Comparison of ENCODE assay signal across 8 cellular contexts in the genomic region with DNA sequence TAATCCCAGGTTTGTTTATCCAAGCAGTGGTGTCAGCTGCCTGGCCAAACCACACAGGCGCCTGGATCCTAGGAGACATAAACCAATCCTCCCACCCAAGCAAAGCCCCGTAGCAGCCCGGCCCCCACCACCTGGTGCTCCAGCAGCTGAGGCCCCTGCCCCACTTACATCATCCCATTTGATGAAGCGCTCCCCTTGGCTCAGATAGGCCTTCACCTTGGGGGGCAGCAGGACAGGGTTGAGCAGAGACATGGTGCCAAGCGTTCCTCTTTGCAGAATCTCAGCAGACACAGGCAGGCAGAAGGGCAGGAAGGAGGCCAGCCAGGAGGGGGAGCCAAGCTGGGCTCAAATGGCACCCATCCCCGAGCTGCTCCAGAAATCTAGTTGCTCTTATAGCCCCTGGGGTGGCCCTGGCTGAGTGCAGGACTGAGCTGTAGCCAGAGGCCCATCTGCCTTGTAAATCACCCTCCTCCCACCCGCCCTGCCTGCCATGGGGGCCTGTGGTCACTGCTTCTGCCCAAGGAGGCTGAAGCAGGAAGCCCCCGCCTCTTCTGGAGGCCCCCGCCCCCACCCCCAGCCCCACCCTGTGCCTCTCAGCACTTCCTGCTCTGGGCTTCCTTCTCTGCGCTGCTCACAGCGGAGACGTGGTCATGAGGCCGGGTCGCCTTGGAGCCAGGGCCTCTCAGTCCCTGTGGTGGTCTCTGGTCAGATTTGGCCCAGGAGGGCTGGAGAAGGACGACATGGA. TPM values are rescaled to one million over a fixed set of nuclear protein-coding genes. Genes with fewer than 3 reads are reported as not detected.
DNase-seq lines count a peak whose midpoint lies in the region; ATAC-seq and TF ChIP-seq lines count a peak whose summit lies in the region.

Gene PLCB2 (minus strand): TSS at position 515 of the 745 bp plus-strand sequence. CDS start 263 bp downstream, at position 252.

- ATAC-seq in GM19372 (IDR thresholded peaks at IDR 0.05; ENCODE audit: low read depth, unreplicated experiment), result peak; percentile 58
- ATAC-seq in naive thymus-derived CD4-positive, alpha-beta T cell, result peak; percentile 83

- H3K36me3 Mint-ChIP-seq in naive thymus-derived CD4-positive, alpha-beta T cell, result peaks cover 0 to 16% (median 7%) of the 10 kb centered on the region in 5 donors

- peaks cover 31 to 61% (median 48%) of the 10 kb centered on the region in 7 donors for H3K4me1 Mint-ChIP-seq in naive thymus-derived CD4-positive, alpha-beta T cell

- no peak for TF ChIP-seq CTCF in colonic mucosa (IDR thresholded peaks at IDR 0.05)

- intact Hi-C loops in colonic mucosa (cut with DNase I), result no loop called here
- intact Hi-C loops in naive thymus-derived CD4-positive, alpha-beta T cell (cut with micrococcal nuclease), result loop anchor here (1.0 to 5.0 kb wide), 7 partner anchors 14 to 147 kb away; partner anchors contain the start of genes ANKRD63 (in 1 of the 2), BUB1B (in 1 of the 2), DISP2 (in 1 of the 2) and INAFM2 (in 1 of the 2)

- peak within 1 kb of the TSS; percentile 93 to 99 (median 96) for H3K4me3 Mint-ChIP-seq in naive thymus-derived CD4-positive, alpha-beta T cell

- peak within 1 kb of the TSS; percentile 93 to 99 (median 97) for H3K27ac Mint-ChIP-seq in naive thymus-derived CD4-positive, alpha-beta T cell

- CTCF ChIA-PET in naive thymus-derived CD4-positive, alpha-beta T cell (lab: Charles Lee), result interaction anchor here (0.8 to 19.9 kb wide), 17 partner anchors 10 to 262 kb away, joined by 3 to 366 read pairs (median 4); partner anchors contain the start of genes ANKRD63, CCDC9B and INAFM2

- peak within 1 kb of the TSS; percentile 80 for H3K9ac ChIP-seq in BLaER1
- H3K9ac ChIP-seq in colonic mucosa (ENCODE audit: low read depth in 2 of 2, low read length in 2 of 2), result peak within 1 kb of the TSS; percentile 61 to 79

- peaks cover 43% of the 10 kb centered on the region for H3K4me1 ChIP-seq in BLaER1
- H3K4me1 ChIP-seq in colonic mucosa, result no peaks in the 10 kb centered on the region
- peaks cover 16 to 22% of the 10 kb centered on the region in 2 donors for H3K4me1 ChIP-seq in naive thymus-derived CD4-positive, alpha-beta T cell (ENCODE audit: control insufficient read depth in 2 of 2, insufficient read depth in 2 of 2, low read length in 2 of 2)

- peaks cover 18% of the 10 kb centered on the region for H3K36me3 ChIP-seq in BLaER1
- no peaks in the 10 kb centered on the region for H3K36me3 ChIP-seq in colonic mucosa
- H3K36me3 ChIP-seq in naive thymus-derived CD4-positive, alpha-beta T cell (ENCODE audit: control insufficient read depth in 2 of 3, insufficient read depth in 3 of 3, low read length in 3 of 3), result peaks cover 0 to 29% (median 1%) of the 10 kb centered on the region in 3 experiments

- H3K27me3 Mint-ChIP-seq in naive thymus-derived CD4-positive, alpha-beta T cell, result peaks cover 0 to 13% (median 0%) of the 10 kb centered on the region in 5 donors

- no peaks in the 10 kb centered on the region for H4K20me1 ChIP-seq in BLaER1

- H3K9me3 ChIP-seq in BLaER1 (no peaks in the 10 kb centered on the region), colonic mucosa (no peaks in the 10 kb centered on the region)
- H3K9me3 ChIP-seq in naive thymus-derived CD4-positive, alpha-beta T cell (ENCODE audit: control insufficient read depth in 2 of 3, low read length in 3 of 3), result no peaks in the 10 kb centered on the region

- peak within 1 kb of the TSS; percentile 92 for H3K4me2 ChIP-seq in BLaER1

- H3K27me3 ChIP-seq in BLaER1 (no peaks in the 10 kb centered on the region), colonic mucosa (no peaks in the 10 kb centered on the region)
- no peaks in the 10 kb centered on the region for H3K27me3 ChIP-seq in naive thymus-derived CD4-positive, alpha-beta T cell (ENCODE audit: control insufficient read depth in 2 of 2, insufficient read depth in 2 of 2, low read length in 2 of 2)

- DNase-seq in KG1 (lab: John Stamatoyannopoulos, UW) (peak; percentile 65), colonic mucosa (peak; percentile 49), DMS153 treated with DMSO at 0.1 percent for 48 hours (lab: John Stamatoyannopoulos, UW; ENCODE audit: unreplicated experiment) (no peak)
- DNase-seq in activated CD4-positive, CD25-positive, alpha-beta regulatory T cell treated with anti-CD3 and anti-CD28 coated beads, Interleukin-2, amount 50 U/mL, for 16 hours (ENCODE audit: low read depth, low spot score), result peak; percentile 39
- DNase-seq in naive thymus-derived CD4-positive, alpha-beta T cell, result peak; percentile 57 to 83 (median 79)

- POLR2A ChIA-PET in naive thymus-derived CD4-positive, alpha-beta T cell (lab: Charles Lee), result interaction anchor here (0.5 to 6.4 kb wide), 18 partner anchors 12 to 372 kb away, joined by 3 to 93 read pairs (median 4); partner anchors contain the start of genes ANKRD63, BAHD1, BMF and INAFM2

- H3K27ac ChIP-seq in BLaER1 (peak within 1 kb of the TSS; percentile 93), colonic mucosa (peak within 1 kb of the TSS; percentile 69), temporal lobe (ENCODE audit: low read depth, low read length) (peak within 1 kb of the TSS; percentile 27)
- H3K27ac ChIP-seq in naive thymus-derived CD4-positive, alpha-beta T cell (ENCODE audit: low read depth, low read length), result peak within 1 kb of the TSS; percentile 94

- H3K4me3 ChIP-seq in BLaER1, result peak within 1 kb of the TSS; percentile 68
- peak within 1 kb of the TSS; percentile 27 for H3K4me3 ChIP-seq in colonic mucosa
- H3K4me3 ChIP-seq in naive thymus-derived CD4-positive, alpha-beta T cell (ENCODE audit: low read length), result peak within 1 kb of the TSS; percentile 99

- H3K9me3 Mint-ChIP-seq in naive thymus-derived CD4-positive, alpha-beta T cell, result no peaks in the 10 kb centered on the region

RNA-seq across cellular contexts. Expression of gene PLCB2, which starts in this region (rescaled TPM):
- total RNA-seq in colonic mucosa (1 to 10 TPM; 5.7 to 9.5 TPM), temporal lobe (3.0 TPM)
- 100 to 1,000 TPM; 179 to 359 (median 186) TPM for total RNA-seq in naive thymus-derived CD4-positive, alpha-beta T cell
- polyA plus RNA-seq in naive thymus-derived CD4-positive, alpha-beta T cell, result 10 to 100 TPM; 19.8 to 28.4 TPM

Comparison
In these comparisons a context has a peak if more than half of its experiments do, and no peak if none do; other contexts are left out.
1. RNA of gene PLCB2 (total RNA-seq): 179 to 359 TPM in naive thymus-derived CD4-positive, alpha-beta T cell; 5.7 to 9.5 TPM in colonic mucosa and 3.0 TPM in temporal lobe (single experiment); every median in the first group is over 10 times any median in the second.
2. H3K27ac ChIP-seq: peak in every context shown above with its lines; median percentile 94 in naive thymus-derived CD4-positive, alpha-beta T cell; 93 in BLaER1; 69 in colonic mucosa; 27 in temporal lobe.
3. H3K4me3 ChIP-seq: peak in every context shown above with its lines; median percentile 99 in naive thymus-derived CD4-positive, alpha-beta T cell; 68 in BLaER1; 27 in colonic mucosa.